In the genomic region with DNA sequence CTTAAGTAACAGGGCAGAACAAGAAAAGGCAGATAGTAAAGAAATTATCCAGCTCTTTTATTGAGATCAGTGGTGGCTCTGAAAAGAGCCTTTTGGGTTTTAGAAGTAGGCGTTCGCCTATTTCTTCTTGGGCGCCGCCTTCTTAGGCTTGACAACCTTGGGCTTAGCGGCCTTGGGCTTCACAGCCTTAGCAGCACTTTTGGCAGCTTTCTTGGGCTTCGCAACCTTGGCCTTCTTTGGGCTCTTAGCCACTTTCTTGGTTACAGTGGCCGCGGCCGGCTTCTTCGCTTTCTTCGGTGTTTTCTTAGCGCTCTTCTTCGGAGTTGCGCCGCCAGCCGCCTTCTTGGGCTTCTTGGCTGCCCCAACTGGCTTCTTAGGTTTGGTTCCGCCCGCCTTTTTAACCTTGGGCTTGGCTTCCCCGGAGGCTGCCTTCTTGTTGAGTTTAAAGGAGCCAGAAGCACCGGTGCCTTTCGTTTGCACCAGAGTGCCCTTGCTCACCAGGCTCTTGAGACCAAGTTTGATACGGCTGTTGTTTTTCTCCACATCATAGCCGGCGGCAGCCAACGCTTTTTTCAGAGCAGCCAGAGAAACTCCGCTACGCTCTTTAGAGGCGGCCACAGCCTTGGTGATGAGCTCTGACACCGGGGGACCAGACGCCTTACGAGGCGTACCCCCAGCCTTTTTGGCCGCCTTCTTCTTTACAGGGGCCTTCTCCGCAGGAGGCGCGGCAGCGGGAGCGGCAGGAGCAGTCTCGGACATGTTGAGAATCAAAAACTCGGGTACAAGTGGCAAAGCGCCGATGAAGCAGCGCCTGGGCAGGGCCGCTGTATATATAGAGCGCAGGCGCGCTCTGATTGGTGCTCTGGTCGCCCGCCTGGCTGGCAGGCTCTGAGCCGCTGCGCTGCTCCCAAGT, we compare ENCODE assay signal across 8 cellular contexts. TPM values are rescaled to one million over a fixed set of nuclear protein-coding genes. Genes with fewer than 3 reads are reported as not detected.
DNase-seq lines count a peak whose midpoint lies in the region; ATAC-seq, FAIRE-seq and TF ChIP-seq lines count a peak whose summit lies in the region.

No MANE protein-coding gene starts in this region.

- no peak for FAIRE-seq in kidney (lab: Jason Lieb, UNC)

- intact Hi-C loops in kidney (cut with DNase I): no loop called here

- DNase-seq in AG09319 (ENCODE audit: extremely low read depth, low read depth): peak; percentile 74
- peak; percentile 82 for DNase-seq in NCI-H226
- DNase-seq in activated CD4-positive, CD25-positive, alpha-beta regulatory T cell (lab: John Stamatoyannopoulos, UW): peak; percentile 64 to 78 (median 72)
- peak; percentile 48 to 68 for DNase-seq in cerebellar nuclear complex (lab: John Stamatoyannopoulos, UW)
- peak; percentile 97 for DNase-seq in kidney
- DNase-seq in stimulated activated CD4-positive, alpha-beta T cell treated with anti-CD3 and anti-CD28 coated beads, Interleukin-15, amount 100 ng/mL, for 1 hour (ENCODE audit: low read depth in 1 of 2, low spot score in 1 of 2): peak; percentile 65 to 66

- peak; percentile 76 for ATAC-seq in GM19023 (IDR thresholded peaks at IDR 0.05; ENCODE audit: unreplicated experiment)
- peak; percentile 74 for ATAC-seq in HG03196 (IDR thresholded peaks at IDR 0.05; ENCODE audit: unreplicated experiment)

- H3K4me3 ChIP-seq in kidney (ENCODE audit: low read length in 2 of 2): peak overlapping the region; percentile 99 to 100

- peak overlapping the region; percentile 46 to 99 for H3K9ac ChIP-seq in kidney (ENCODE audit: low read length in 2 of 2)

- no peaks in the 10 kb centered on the region for H3K9me3 ChIP-seq in kidney (ENCODE audit: control insufficient read depth in 1 of 2, low read length in 2 of 2)

- peak overlapping the region; percentile 94 to 99 for H3K27ac ChIP-seq in kidney (ENCODE audit: low read depth in 2 of 2, low read length in 2 of 2)

- no peaks in the 10 kb centered on the region for H3K36me3 ChIP-seq in kidney (ENCODE audit: control insufficient read depth in 1 of 2, insufficient read depth in 2 of 2, low read length in 2 of 2)

- TF ChIP-seq CTCF in AG09319 (IDR thresholded peaks at IDR 0.05; ENCODE audit: low read depth, low read length) (no peak), kidney (IDR thresholded peaks at IDR 0.05; ENCODE audit: borderline replicate concordance, extremely low read depth, insufficient read depth) (no peak)

- peaks cover 0 to 5% of the 10 kb centered on the region in 2 donors for H3K4me1 ChIP-seq in kidney (ENCODE audit: control insufficient read depth in 1 of 2, insufficient read depth in 1 of 2, low read depth in 1 of 2, low read length in 2 of 2)

RNA-seq across cellular contexts. Expression of a gene that starts 31.3 kb away (rescaled TPM):
- total RNA-seq in kidney: 10.6 TPM
- 6.3 TPM for polyA plus RNA-seq in kidney (ENCODE audit: insufficient read depth, low read depth, low replicate concordance)

Comparison
In these comparisons a context has a peak if more than half of its experiments do, and no peak if none do; other contexts are left out.
1. Peak in every context shown above with its lines: DNase-seq, ATAC-seq, H3K4me3 ChIP-seq and H3K27ac ChIP-seq.